In genomic region chr7:107564553-107565298, GRCh38 we compare ENCODE assay signal across 8 cellular contexts. TPM values are rescaled to one million over a fixed set of nuclear protein-coding genes. Genes with fewer than 3 reads are reported as not detected.
DNase-seq lines count a peak whose midpoint lies in the region; ATAC-seq, FAIRE-seq and TF ChIP-seq lines count a peak whose summit lies in the region.

No MANE protein-coding gene starts in this region.

- FAIRE-seq in K562 (lab: Jason Lieb, UNC): no peak

- H3K27me3 ChIP-seq in BJ (ENCODE audit: control insufficient read depth, insufficient read depth, low read length) (no peaks in the 10 kb centered on the region), HUES6 (ENCODE audit: control insufficient read depth, insufficient read depth, low read length) (no peaks in the 10 kb centered on the region), K562 (ENCODE audit: control insufficient read depth in 2 of 2, insufficient read depth in 2 of 2, low read length in 2 of 2) (no peaks in the 10 kb centered on the region), lower lobe of right lung (ENCODE audit: low read depth) (no peaks in the 10 kb centered on the region), upper lobe of right lung (no peaks in the 10 kb centered on the region)

- H3K27ac ChIP-seq in HUES6 (ENCODE audit: low read depth, low read length): peak overlapping the region; percentile 78
- H3K27ac ChIP-seq in K562 (ENCODE audit: extremely low read depth, low read depth, low read length): peak overlapping the region; percentile 81
- peak overlapping the region; percentile 97 for H3K27ac ChIP-seq in lower lobe of right lung
- peak overlapping the region; percentile 92 for H3K27ac ChIP-seq in upper lobe of right lung

- no peak for TF ChIP-seq EP300 in K562 (IDR thresholded peaks at IDR 0.05; ENCODE audit: low read length)

- peak overlapping the region; percentile 94 for H3K9ac ChIP-seq in HUES6 (ENCODE audit: low read length)
- H3K9ac ChIP-seq in K562 (ENCODE audit: insufficient read depth in 1 of 2, low read depth in 2 of 2, low read length in 2 of 2): peak overlapping the region; percentile 92 to 99

- peak overlapping the region; percentile 92 for H3K4me3 ChIP-seq in BJ (ENCODE audit: low read depth, low read length)
- H3K4me3 ChIP-seq in HUES6 (ENCODE audit: low read depth, low read length): peak overlapping the region; percentile 94
- peak overlapping the region; percentile 74 for H3K4me3 ChIP-seq in K562
- H3K4me3 ChIP-seq in lower lobe of right lung: peak overlapping the region; percentile 88
- H3K4me3 ChIP-seq in upper lobe of right lung: peak overlapping the region; percentile 85

- H4K20me1 ChIP-seq in K562 (replicated peaks; ENCODE audit: control insufficient read depth, insufficient read depth, low read length): peaks cover under 1% of the 10 kb centered on the region; the same call in 1 of the 2 replicates

- CTCF ChIA-PET in BJ (lab: Yijun Ruan, JAX): interaction anchor here (0.6 to 1.6 kb wide), 9 partner anchors 11 to 912 kb away, joined by 3 to 5 read pairs (median 3); no protein-coding TSS in a partner anchor
- CTCF ChIA-PET in K562 (lab: Yijun Ruan, JAX; ENCODE audit: low intra/inter-chr PET ratio): no interaction called here

- BruUV-seq in K562 (replicated peaks; lab: Mats Ljungman, UMichigan): TSS peak; percentile 52

- DNase-seq in BJ (ENCODE audit: low read depth): peak; percentile 59
- no peak for DNase-seq in K562 (ENCODE audit: extremely low read depth in 1 of 4, low spot score in 3 of 4)
- DNase-seq in lower lobe of right lung: no peak
- DNase-seq in upper lobe of right lung: no peak
- no peak for DNase-seq in COLO668 (lab: John Stamatoyannopoulos, UW; ENCODE audit: unreplicated experiment)
- no peak for DNase-seq in NCI-H146 (lab: John Stamatoyannopoulos, UW)
- DNase-seq in GDM1 (lab: John Stamatoyannopoulos, UW): no peak

- no peak for TF ChIP-seq POLR2A in K562 (conservative IDR thresholded peaks at IDR 0.05)

- TF ChIP-seq CTCF in BJ (IDR thresholded peaks at IDR 0.05; ENCODE audit: insufficient read depth, low read depth, low read length) (no peak), K562 (IDR thresholded peaks at IDR 0.05 in 2 of 3, conservative IDR thresholded peaks at IDR 0.05 in 1 of 3; ENCODE audit: insufficient read depth in 2 of 3, low read depth in 1 of 3, low read length in 3 of 3) (no peak), lower lobe of right lung (IDR thresholded peaks at IDR 0.05) (no peak), upper lobe of right lung (IDR thresholded peaks at IDR 0.05) (no peak)

- peak overlapping the region; percentile 89 for H3K4me2 ChIP-seq in K562 (ENCODE audit: insufficient read depth, low read length)

- TF ChIP-seq RAD21 in K562 (CRISPR knock-in tag; conservative IDR thresholded peaks at IDR 0.05 in 1 of 2, IDR thresholded peaks at IDR 0.05 in 1 of 2): no peak

- in situ Hi-C loops in K562 (cut with MboI): no loop called here

- H3K4me1 ChIP-seq in HUES6 (ENCODE audit: control insufficient read depth, insufficient read depth, low read length) (peaks cover 13% of the 10 kb centered on the region), K562 (replicated peaks in 1 of 2; ENCODE audit: control insufficient read depth in 2 of 2, insufficient read depth in 2 of 2, low read length in 2 of 2) (peaks cover 10 to 24% of the 10 kb centered on the region in 2 experiments; a peak in 4 of 5 replicates), lower lobe of right lung (peaks cover 43% of the 10 kb centered on the region), upper lobe of right lung (peaks cover 36% of the 10 kb centered on the region)

- POLR2A ChIA-PET in BJ (lab: Charles Lee): interaction anchor here (1.4 kb wide), 1 partner anchor 396 kb away, joined by 4 read pairs; the partner anchor contains the start of gene HBP1
- POLR2A ChIA-PET in K562 (lab: Yijun Ruan, JAX): interaction anchor here (0.7 to 3.7 kb wide), 13 partner anchors 8 to 396 kb away, joined by 3 to 16 read pairs (median 5); partner anchors contain the start of genes BCAP29 and HBP1

- intact Hi-C loops in K562 (cut with micrococcal nuclease) (loop anchor here (5.0 kb wide), 1 partner anchor 102 kb away; no protein-coding TSS in a partner anchor), lower lobe of right lung (cut with DNase I) (no loop called here), upper lobe of right lung (cut with DNase I) (no loop called here)

- no peak for ATAC-seq in K562
- no peak for ATAC-seq in lower lobe of right lung
- no peak for ATAC-seq in upper lobe of right lung

- no peaks in the 10 kb centered on the region for H3K9me3 ChIP-seq in HUES6 (ENCODE audit: control insufficient read depth, insufficient read depth, low read depth, low read length)
- H3K9me3 ChIP-seq in K562 (replicated peaks; ENCODE audit: control insufficient read depth, insufficient read depth, low read depth, low read length): no peaks in the 10 kb centered on the region
- H3K9me3 ChIP-seq in lower lobe of right lung: no peaks in the 10 kb centered on the region
- H3K9me3 ChIP-seq in upper lobe of right lung: no peaks in the 10 kb centered on the region

- peaks cover 60% of the 10 kb centered on the region for H3K79me2 ChIP-seq in K562 (ENCODE audit: control insufficient read depth, insufficient read depth, low read length)

- H2AFZ ChIP-seq in K562 (ENCODE audit: low read depth, low read length): peak overlapping the region; percentile 98

- no peaks in the 10 kb centered on the region for H3K9me1 ChIP-seq in K562 (ENCODE audit: control insufficient read depth, insufficient read depth, low read length)

- 23% methylated on average over 9 of the region's 9 CpGs for WGBS in K562 (ENCODE audit: insufficient coverage, low coverage, missing lambda C conversion rate)

- H3K36me3 ChIP-seq in BJ (ENCODE audit: control insufficient read depth, insufficient read depth, low read length) (no peaks in the 10 kb centered on the region), HUES6 (ENCODE audit: control insufficient read depth, insufficient read depth, low read length) (peaks cover 6% of the 10 kb centered on the region; the same call in 1 of the 2 replicates), K562 (ENCODE audit: control insufficient read depth, insufficient read depth, low read length) (peaks cover 35% of the 10 kb centered on the region), lower lobe of right lung (no peaks in the 10 kb centered on the region), upper lobe of right lung (no peaks in the 10 kb centered on the region)

RNA-seq across cellular contexts. Expression of gene DUS4L, which starts 1.0 kb away (rescaled TPM):
- polyA plus RNA-seq in BJ (2011; rRNA removed) (2.2 and 4.5 TPM in 2 replicates), K562 (2011; rRNA removed) (20.2 and 29.4 TPM in 2 replicates), K562 (2014; fragmentation: Illumina TruSeq; extraction: Trizol) (23.9 and 28.6 TPM in 2 replicates), K562 (2014; fragmentation: Nextera tagmentation; extraction: Ambion mirVana) (10 to 100 TPM; 12.2 to 14.5 TPM), K562 (2014; rRNA removed) (31.4 and 33.1 TPM in 2 replicates)
- 1.8 and 2.3 TPM in 2 replicates for polyA minus RNA-seq in BJ (2011; rRNA and poly(A)+ RNA removed)
- 25.3 and 48.5 TPM in 2 replicates for total RNA-seq in K562 (2011; cell fraction: chromatin; rRNA removed; ENCODE audit: low replicate concordance)
- total RNA-seq in K562 (2011; cell fraction: nucleolus; rRNA removed): 14.5 and 19.7 TPM in 2 replicates
- total RNA-seq in K562 (2011; cell fraction: nucleoplasm; rRNA removed): 29.6 and 44.7 TPM in 2 replicates
- total RNA-seq in K562 (2014; rRNA removed) (24.9 and 26.7 TPM in 2 replicates), K562 (2014; rRNA removed; fragmentation: Illumina TruSeq; extraction: Trizol) (33.6 and 36.3 TPM in 2 replicates), K562 (2015; rRNA removed; fragmentation: Illumina TruSeq; extraction: Trizol) (25.6 and 28.9 TPM in 2 replicates), K562 (2021) (25.7 and 27.4 TPM in 2 replicates), lower lobe of right lung (5.3 TPM), upper lobe of right lung (5.2 TPM)
- 6.2 and 10.9 TPM in 2 replicates for polyA plus RNA-seq in K562 (2011; cell fraction: cytosol; rRNA removed)
- 17.7 and 18.7 TPM in 2 replicates for polyA plus RNA-seq in K562 (2011; cell fraction: nucleus; rRNA removed)
- 19.9 and 24.0 TPM in 2 replicates for polyA plus RNA-seq in K562 (2012)
- polyA minus RNA-seq in K562 (2011; rRNA and poly(A)+ RNA removed): 23.2 and 30.6 TPM in 2 replicates
- 7.9 and 10.7 TPM in 2 replicates for polyA minus RNA-seq in K562 (2011; cell fraction: cytosol; rRNA and poly(A)+ RNA removed)
- polyA minus RNA-seq in K562 (2011; cell fraction: nucleus; rRNA and poly(A)+ RNA removed): 20.6 and 25.8 TPM in 2 replicates

RNA-seq across cellular contexts. Expression of gene COG5, which starts 1.0 kb away (rescaled TPM):
- polyA plus RNA-seq in BJ (2011; rRNA removed) (20.5 and 44.2 TPM in 2 replicates), K562 (2011; rRNA removed) (45.1 and 63.6 TPM in 2 replicates), K562 (2014; fragmentation: Illumina TruSeq; extraction: Trizol) (31.0 and 42.5 TPM in 2 replicates), K562 (2014; fragmentation: Nextera tagmentation; extraction: Ambion mirVana) (10 to 100 TPM; 15.3 to 25.9 TPM), K562 (2014; rRNA removed) (40.5 and 52.6 TPM in 2 replicates)
- polyA minus RNA-seq in BJ (2011; rRNA and poly(A)+ RNA removed): 18.0 and 20.8 TPM in 2 replicates
- 168 and 479 TPM in 2 replicates for total RNA-seq in K562 (2011; cell fraction: chromatin; rRNA removed; ENCODE audit: low replicate concordance)
- total RNA-seq in K562 (2011; cell fraction: nucleolus; rRNA removed): 44.5 and 53.0 TPM in 2 replicates
- 102 and 103 TPM in 2 replicates for total RNA-seq in K562 (2011; cell fraction: nucleoplasm; rRNA removed)
- total RNA-seq in K562 (2014; rRNA removed) (57.1 and 75.1 TPM in 2 replicates), K562 (2014; rRNA removed; fragmentation: Illumina TruSeq; extraction: Trizol) (56.4 and 70.4 TPM in 2 replicates), K562 (2015; rRNA removed; fragmentation: Illumina TruSeq; extraction: Trizol) (57.6 and 65.5 TPM in 2 replicates), K562 (2021) (57.0 and 58.0 TPM in 2 replicates), lower lobe of right lung (49.1 TPM), upper lobe of right lung (39.6 TPM)
- polyA plus RNA-seq in K562 (2011; cell fraction: cytosol; rRNA removed): 17.2 and 28.4 TPM in 2 replicates
- polyA plus RNA-seq in K562 (2011; cell fraction: nucleus; rRNA removed): 34.3 and 49.8 TPM in 2 replicates
- polyA plus RNA-seq in K562 (2012): 29.9 and 34.0 TPM in 2 replicates
- polyA minus RNA-seq in K562 (2011; rRNA and poly(A)+ RNA removed): 216 and 243 TPM in 2 replicates
- 26.6 and 47.7 TPM in 2 replicates for polyA minus RNA-seq in K562 (2011; cell fraction: cytosol; rRNA and poly(A)+ RNA removed)
- polyA minus RNA-seq in K562 (2011; cell fraction: nucleus; rRNA and poly(A)+ RNA removed): 128 and 167 TPM in 2 replicates

RNA-seq across cellular contexts. Expression of gene BCAP29, which starts 15.3 kb away (rescaled TPM):
- polyA plus RNA-seq in BJ (2011; rRNA removed) (20.3 and 57.3 TPM in 2 replicates), K562 (2011; rRNA removed) (47.0 and 91.8 TPM in 2 replicates), K562 (2014; fragmentation: Illumina TruSeq; extraction: Trizol) (122 and 137 TPM in 2 replicates), K562 (2014; fragmentation: Nextera tagmentation; extraction: Ambion mirVana) (10 to 100 TPM; 63.4 to 64.4 TPM), K562 (2014; rRNA removed) (77.0 and 79.7 TPM in 2 replicates)
- polyA minus RNA-seq in BJ (2011; rRNA and poly(A)+ RNA removed): 11.8 and 16.4 TPM in 2 replicates
- total RNA-seq in K562 (2011; cell fraction: chromatin; rRNA removed; ENCODE audit: low replicate concordance): 51.4 and 124 TPM in 2 replicates
- 40.4 and 42.2 TPM in 2 replicates for total RNA-seq in K562 (2011; cell fraction: nucleolus; rRNA removed)
- 91.8 and 107 TPM in 2 replicates for total RNA-seq in K562 (2011; cell fraction: nucleoplasm; rRNA removed)
- total RNA-seq in K562 (2014; rRNA removed) (57.5 and 64.5 TPM in 2 replicates), K562 (2014; rRNA removed; fragmentation: Illumina TruSeq; extraction: Trizol) (113 and 136 TPM in 2 replicates), K562 (2015; rRNA removed; fragmentation: Illumina TruSeq; extraction: Trizol) (127 and 129 TPM in 2 replicates), K562 (2021) (78.7 and 89.6 TPM in 2 replicates), lower lobe of right lung (81.3 TPM), upper lobe of right lung (78.4 TPM)
- polyA plus RNA-seq in K562 (2011; cell fraction: cytosol; rRNA removed): 15.0 and 31.1 TPM in 2 replicates
- 26.8 and 31.0 TPM in 2 replicates for polyA plus RNA-seq in K562 (2011; cell fraction: nucleus; rRNA removed)
- 79.2 and 87.0 TPM in 2 replicates for polyA plus RNA-seq in K562 (2012)
- 68.8 and 75.1 TPM in 2 replicates for polyA minus RNA-seq in K562 (2011; rRNA and poly(A)+ RNA removed)
- polyA minus RNA-seq in K562 (2011; cell fraction: cytosol; rRNA and poly(A)+ RNA removed): 16.3 and 35.2 TPM in 2 replicates
- polyA minus RNA-seq in K562 (2011; cell fraction: nucleus; rRNA and poly(A)+ RNA removed): 50.6 and 69.1 TPM in 2 replicates
